Comparison of ENCODE assay signal across 34 cellular contexts in the genomic region with DNA sequence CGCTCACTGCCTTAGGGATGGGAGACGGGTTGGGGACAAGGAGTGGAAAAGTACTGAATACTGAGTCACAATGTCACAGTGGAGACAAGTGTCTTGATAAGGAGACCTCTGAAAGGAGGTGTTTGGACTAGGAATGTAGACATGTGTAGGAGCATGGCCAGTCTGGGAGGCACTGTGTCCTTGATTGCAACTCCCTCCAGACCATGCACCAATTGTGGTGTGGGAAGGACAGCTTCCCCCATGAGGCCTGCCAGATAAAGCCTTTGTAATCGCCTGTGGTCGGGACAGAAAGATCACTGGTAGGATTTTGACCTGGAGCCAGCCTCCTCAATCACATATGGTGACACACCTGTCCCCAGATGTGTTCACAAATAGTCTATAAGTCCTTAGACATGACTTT.
"Had no signal": no experiment of that assay in that cellular context is flagged by ENCODE, and none has a peak within 500 bp of the region (broad histone marks: within the 10 kb centered on the region; RNA-seq: fewer than 3 reads in every experiment).

No MANE protein-coding gene starts in this region.

- ATAC-seq: activated CD4-positive, alpha-beta T cell treated with anti-CD3 and anti-CD28 coated beads for 36 hours; activated CD8-positive, alpha-beta memory T cell treated with anti-CD3 and anti-CD28 coated beads, Interleukin-2, amount 10 ng/mL, durations not matched to agents 7 days and 5 days; activated CD8-positive, alpha-beta T cell treated with anti-CD3 and anti-CD28 coated beads, Interleukin-2, amount 10 ng/mL, durations not matched to agents 7 days and 5 days; activated naive CD8-positive, alpha-beta T cell treated with anti-CD3 and anti-CD28 coated beads, Interleukin-2, amount 50 U/mL, for 24 hours; body of pancreas; esophagus mucosa; T-helper 17 cell had no signal

- H3K4me3 ChIP-seq: adrenal gland, body of pancreas, coronary artery, dorsolateral prefrontal cortex had no signal

- FAIRE-seq: frontal cortex had no signal

- H3K4me1 ChIP-seq: adrenal gland, body of pancreas had no signal

- H3K4me3 Mint-ChIP-seq: activated CD4-positive, alpha-beta memory T cell treated with anti-CD3 and anti-CD28 coated beads for 36 hours; activated CD4-positive, alpha-beta T cell treated with anti-CD3 and anti-CD28 coated beads for 36 hours; activated CD4-positive, alpha-beta T cell treated with anti-CD3 and anti-CD28 coated beads, Interleukin-2, amount 10 ng/mL, durations not matched to agents 24 days and 14 days; activated CD8-positive, alpha-beta memory T cell treated with anti-CD3 and anti-CD28 coated beads, Interleukin-2, amount 10 ng/mL, durations not matched to agents 7 days and 5 days; activated CD8-positive, alpha-beta T cell treated with anti-CD3 and anti-CD28 coated beads, Interleukin-2, amount 10 ng/mL, durations not matched to agents 7 days and 5 days; activated naive CD4-positive, alpha-beta T cell treated with anti-CD3 and anti-CD28 coated beads for 36 hours; activated naive CD4-positive, alpha-beta T cell treated with anti-CD3 and anti-CD28 coated beads, Interleukin-2, amount 50 U/mL, for 24 hours; activated naive CD8-positive, alpha-beta T cell treated with anti-CD3 and anti-CD28 coated beads for 36 hours; activated naive CD8-positive, alpha-beta T cell treated with anti-CD3 and anti-CD28 coated beads, Interleukin-2, amount 50 U/mL, for 24 hours; activated T-helper 1 cell treated with anti-CD3 and anti-CD28 coated beads, Interleukin-12 subunit alpha, Interleukin-12 subunit beta, Interleukin-2, Interleukin-4 antibody, amounts not matched to agents 30 ng/mL and 10 ng/mL and 1 ng/mL, durations not matched to agents 14 hours and 24 hours and 36 hours; central memory CD8-positive, alpha-beta T cell; dendritic cell treated with granulocyte-macrophage colony-stimulating factor and Interleukin-4, amounts not matched to agents 40 ng/mL and 50 ng/mL, for 4 days; endodermal cell; T-helper 17 cell; T-helper 2 cell treated with Interferon-gamma antibody and Interleukin-4, amounts not matched to agents 5 μg/mL and 100 μg/mL, for 36 hours had no signal

- H3K36me3 ChIP-seq: adrenal gland had no signal

- H3K4me1 Mint-ChIP-seq: activated CD4-positive, alpha-beta T cell treated with anti-CD3 and anti-CD28 coated beads for 36 hours; activated CD4-positive, alpha-beta T cell treated with anti-CD3 and anti-CD28 coated beads, Interleukin-2, amount 10 ng/mL, durations not matched to agents 24 days and 14 days; activated CD8-positive, alpha-beta memory T cell treated with anti-CD3 and anti-CD28 coated beads, Interleukin-2, amount 10 ng/mL, durations not matched to agents 7 days and 5 days; activated naive CD4-positive, alpha-beta T cell treated with anti-CD3 and anti-CD28 coated beads, Interleukin-2, amount 50 U/mL, for 24 hours; activated naive CD8-positive, alpha-beta T cell treated with anti-CD3 and anti-CD28 coated beads for 36 hours; activated naive CD8-positive, alpha-beta T cell treated with anti-CD3 and anti-CD28 coated beads, Interleukin-2, amount 50 U/mL, for 24 hours; central memory CD8-positive, alpha-beta T cell; T-helper 17 cell had no signal

- H3K9me3 Mint-ChIP-seq: activated CD4-positive, alpha-beta memory T cell treated with anti-CD3 and anti-CD28 coated beads for 36 hours; activated CD4-positive, alpha-beta T cell treated with anti-CD3 and anti-CD28 coated beads, Interleukin-2, amount 10 ng/mL, durations not matched to agents 24 days and 14 days; activated naive CD4-positive, alpha-beta T cell treated with anti-CD3 and anti-CD28 coated beads for 36 hours; activated naive CD4-positive, alpha-beta T cell treated with anti-CD3 and anti-CD28 coated beads, Interleukin-2, amount 50 U/mL, for 24 hours; activated naive CD8-positive, alpha-beta T cell treated with anti-CD3 and anti-CD28 coated beads for 36 hours; activated naive CD8-positive, alpha-beta T cell treated with anti-CD3 and anti-CD28 coated beads, Interleukin-2, amount 50 U/mL, for 24 hours; activated T-helper 1 cell treated with anti-CD3 and anti-CD28 coated beads, Interleukin-12 subunit alpha, Interleukin-12 subunit beta, Interleukin-2, Interleukin-4 antibody, amounts not matched to agents 30 ng/mL and 10 ng/mL and 1 ng/mL, durations not matched to agents 14 hours and 24 hours and 36 hours; activated T-helper 2 cell treated with anti-CD3 and anti-CD28 coated beads, Interferon-gamma antibody, Interleukin-2, Interleukin-4, amounts not matched to agents 10 μg/mL and 5 μg/mL and 100 μg/mL, durations not matched to agents 14 hours and 24 hours and 36 hours; central memory CD8-positive, alpha-beta T cell; dendritic cell treated with granulocyte-macrophage colony-stimulating factor and Interleukin-4, amounts not matched to agents 40 ng/mL and 50 ng/mL, for 4 days; endodermal cell; T-helper 2 cell treated with Interferon-gamma antibody and Interleukin-4, amounts not matched to agents 5 μg/mL and 100 μg/mL, for 36 hours had no signal

- H3K27ac Mint-ChIP-seq: activated CD4-positive, alpha-beta memory T cell treated with anti-CD3 and anti-CD28 coated beads for 36 hours; activated CD4-positive, alpha-beta T cell treated with anti-CD3 and anti-CD28 coated beads for 36 hours; activated CD4-positive, alpha-beta T cell treated with anti-CD3 and anti-CD28 coated beads, Interleukin-2, amount 10 ng/mL, durations not matched to agents 24 days and 14 days; activated CD8-positive, alpha-beta memory T cell treated with anti-CD3 and anti-CD28 coated beads, Interleukin-2, amount 10 ng/mL, durations not matched to agents 7 days and 5 days; activated CD8-positive, alpha-beta T cell treated with anti-CD3 and anti-CD28 coated beads, Interleukin-2, amount 10 ng/mL, durations not matched to agents 7 days and 5 days; activated naive CD4-positive, alpha-beta T cell treated with anti-CD3 and anti-CD28 coated beads for 36 hours; activated naive CD4-positive, alpha-beta T cell treated with anti-CD3 and anti-CD28 coated beads, Interleukin-2, amount 50 U/mL, for 24 hours; activated naive CD8-positive, alpha-beta T cell treated with anti-CD3 and anti-CD28 coated beads for 36 hours; activated naive CD8-positive, alpha-beta T cell treated with anti-CD3 and anti-CD28 coated beads, Interleukin-2, amount 50 U/mL, for 24 hours; activated T-helper 1 cell treated with anti-CD3 and anti-CD28 coated beads, Interleukin-12 subunit alpha, Interleukin-12 subunit beta, Interleukin-2, Interleukin-4 antibody, amounts not matched to agents 30 ng/mL and 10 ng/mL and 1 ng/mL, durations not matched to agents 14 hours and 24 hours and 36 hours; activated T-helper 2 cell treated with anti-CD3 and anti-CD28 coated beads, Interferon-gamma antibody, Interleukin-2, Interleukin-4, amounts not matched to agents 10 μg/mL and 5 μg/mL and 100 μg/mL, durations not matched to agents 14 hours and 24 hours and 36 hours; dendritic cell treated with granulocyte-macrophage colony-stimulating factor and Interleukin-4, amounts not matched to agents 40 ng/mL and 50 ng/mL, for 4 days; endodermal cell; T-helper 17 cell; T-helper 2 cell treated with Interferon-gamma antibody and Interleukin-4, amounts not matched to agents 5 μg/mL and 100 μg/mL, for 36 hours had no signal

- H3K27me3 Mint-ChIP-seq: activated CD4-positive, alpha-beta T cell treated with anti-CD3 and anti-CD28 coated beads, Interleukin-2, amount 10 ng/mL, durations not matched to agents 24 days and 14 days; activated naive CD8-positive, alpha-beta T cell treated with anti-CD3 and anti-CD28 coated beads for 36 hours; activated naive CD8-positive, alpha-beta T cell treated with anti-CD3 and anti-CD28 coated beads, Interleukin-2, amount 50 U/mL, for 24 hours; dendritic cell treated with granulocyte-macrophage colony-stimulating factor and Interleukin-4, amounts not matched to agents 40 ng/mL and 50 ng/mL, for 4 days had no signal

- H3K9me3 ChIP-seq: adrenal gland, body of pancreas had no signal

- H3K36me3 Mint-ChIP-seq: activated CD4-positive, alpha-beta memory T cell treated with anti-CD3 and anti-CD28 coated beads for 36 hours; activated CD8-positive, alpha-beta memory T cell treated with anti-CD3 and anti-CD28 coated beads, Interleukin-2, amount 10 ng/mL, durations not matched to agents 7 days and 5 days; activated naive CD4-positive, alpha-beta T cell treated with anti-CD3 and anti-CD28 coated beads, Interleukin-2, amount 50 U/mL, for 24 hours; activated naive CD8-positive, alpha-beta T cell treated with anti-CD3 and anti-CD28 coated beads for 36 hours had no signal

- H3K27me3 ChIP-seq: adrenal gland, body of pancreas, dorsolateral prefrontal cortex had no signal

- H3K27ac ChIP-seq: adrenal gland, body of pancreas, coronary artery, dorsolateral prefrontal cortex had no signal

- DNase-seq: activated CD4-positive, alpha-beta memory T cell treated with anti-CD3 and anti-CD28 coated beads for 36 hours; activated CD4-positive, alpha-beta T cell treated with anti-CD3 and anti-CD28 coated beads for 36 hours; activated CD4-positive, alpha-beta T cell treated with anti-CD3 and anti-CD28 coated beads, Interleukin-2, amount 10 ng/mL, durations not matched to agents 24 days and 14 days; activated CD4-positive, CD25-positive, alpha-beta regulatory T cell; activated CD4-positive, CD25-positive, alpha-beta regulatory T cell treated with anti-CD3 and anti-CD28 coated beads, Interleukin-2, amount 50 U/mL, for 72 hours; activated CD8-positive, alpha-beta memory T cell treated with anti-CD3 and anti-CD28 coated beads, Interleukin-2, amount 10 ng/mL, durations not matched to agents 7 days and 5 days; activated CD8-positive, alpha-beta memory T cell treated with anti-CD3 and anti-CD28 coated beads, Interleukin-2, amount 50 U/mL, for 4 hours; activated CD8-positive, alpha-beta T cell treated with anti-CD3 and anti-CD28 coated beads, Interleukin-2, amount 10 ng/mL, durations not matched to agents 7 days and 5 days; activated effector memory CD4-positive, alpha-beta T cell treated with anti-CD3 and anti-CD28 coated beads, Interleukin-2, amount 50 U/mL, for 16 hours; activated naive CD4-positive, alpha-beta T cell treated with anti-CD3 and anti-CD28 coated beads for 36 hours; activated naive CD8-positive, alpha-beta T cell treated with anti-CD3 and anti-CD28 coated beads for 36 hours; activated naive CD8-positive, alpha-beta T cell treated with anti-CD3 and anti-CD28 coated beads, Interleukin-2, amount 50 U/mL, for 24 hours; activated T-cell treated with anti-CD3 and anti-CD28 coated beads, Interleukin-2, amount 50 U/mL, for 1 hour; activated T-cell treated with anti-CD3 and anti-CD28 coated beads, Interleukin-2, amount 50 U/mL, for 48 hours; adrenal gland; amygdala; aorta; body of pancreas; dorsolateral prefrontal cortex; effector memory CD4-positive, alpha-beta T cell; endodermal cell; foreskin fibroblast; T-helper 1 cell; T-helper 17 cell; T1000 had no signal
